Comparison of ENCODE assay signal across 26 cellular contexts in genomic region chr13:80877209-80877943, GRCh38.
"Had no signal": no experiment of that assay in that cellular context is flagged by ENCODE, and none has a peak within 500 bp of the region (broad histone marks: within the 10 kb centered on the region; RNA-seq: fewer than 3 reads in every experiment).

No MANE protein-coding gene starts in this region.

- H3K27ac ChIP-seq: coronary artery, ovary, psoas muscle, sigmoid colon, testis, tibial artery had no signal

- H3K36me3 ChIP-seq: gastrocnemius medialis, ovary, sigmoid colon, tibial artery had no signal

- H3K36me3 Mint-ChIP-seq: naive thymus-derived CD4-positive, alpha-beta T cell; stimulated activated effector memory CD8-positive, alpha-beta T cell treated with anti-CD3 and anti-CD28 coated beads, Interleukin-12 subunit alpha, Interleukin-12 subunit beta, amount 100 ng/mL, for 72 hours; type B pancreatic cell had no signal

- H3K27ac Mint-ChIP-seq: naive thymus-derived CD4-positive, alpha-beta T cell; nephron progenitor cell; stimulated activated effector memory CD8-positive, alpha-beta T cell treated with anti-CD3 and anti-CD28 coated beads, Interleukin-12 subunit alpha, Interleukin-12 subunit beta, amount 100 ng/mL, for 72 hours; type B pancreatic cell had no signal

- H3K4me3 ChIP-seq: coronary artery, gastrocnemius medialis, ovary, psoas muscle, sigmoid colon, testis, tibial artery had no signal

- DNase-seq: dermis blood vessel endothelial cell; effector memory CD4-positive, alpha-beta T cell; foreskin fibroblast; gastrocnemius medialis; head of caudate nucleus; kidney; mesenchymal stem cell; midbrain; naive thymus-derived CD4-positive, alpha-beta T cell; nephron progenitor cell; nucleus accumbens; ovary; posterior cingulate gyrus; psoas muscle; right cardiac atrium; sigmoid colon; stimulated activated CD4-positive, alpha-beta T cell treated with anti-CD3 and anti-CD28 coated beads, Interleukin-2, amount 100 ng/mL, for 24 hours; stimulated activated CD4-positive, alpha-beta T cell treated with anti-CD3 and anti-CD28 coated beads, Interleukin-4, amount 100 ng/mL, for 24 hours; stimulated activated naive CD8-positive, alpha-beta T cell treated with anti-CD3 and anti-CD28 coated beads, Interleukin-15, Interleukin-2, amounts not matched to agents 100 U/mL and 50 U/mL, for 24 hours; substantia nigra; testis; tibial artery had no signal

- H3K4me1 ChIP-seq: gastrocnemius medialis, psoas muscle, testis, tibial artery had no signal

- H3K4me3 Mint-ChIP-seq: naive thymus-derived CD4-positive, alpha-beta T cell; nephron progenitor cell; stimulated activated effector memory CD8-positive, alpha-beta T cell treated with anti-CD3 and anti-CD28 coated beads, Interleukin-12 subunit alpha, Interleukin-12 subunit beta, amount 100 ng/mL, for 72 hours; type B pancreatic cell had no signal

- H3K9me3 Mint-ChIP-seq: nephron progenitor cell; stimulated activated effector memory CD8-positive, alpha-beta T cell treated with anti-CD3 and anti-CD28 coated beads, Interleukin-12 subunit alpha, Interleukin-12 subunit beta, amount 100 ng/mL, for 72 hours; type B pancreatic cell had no signal

- H3K27me3 Mint-ChIP-seq: naive thymus-derived CD4-positive, alpha-beta T cell had no signal

- H3K4me1 Mint-ChIP-seq: stimulated activated effector memory CD8-positive, alpha-beta T cell treated with anti-CD3 and anti-CD28 coated beads, Interleukin-12 subunit alpha, Interleukin-12 subunit beta, amount 100 ng/mL, for 72 hours had no signal

- ATAC-seq: left lobe of liver; naive thymus-derived CD4-positive, alpha-beta T cell; psoas muscle; right cardiac atrium; stimulated activated effector memory CD8-positive, alpha-beta T cell treated with anti-CD3 and anti-CD28 coated beads, Interleukin-12 subunit alpha, Interleukin-12 subunit beta, amount 100 ng/mL, for 72 hours; stimulated activated naive CD8-positive, alpha-beta T cell treated with anti-CD3 and anti-CD28 coated beads, Interleukin-15, Interleukin-2, amounts not matched to agents 100 U/mL and 50 U/mL, for 24 hours had no signal

- H3K27me3 ChIP-seq: gastrocnemius medialis, ovary, sigmoid colon, testis, tibial artery had no signal
